In the genomic region with DNA sequence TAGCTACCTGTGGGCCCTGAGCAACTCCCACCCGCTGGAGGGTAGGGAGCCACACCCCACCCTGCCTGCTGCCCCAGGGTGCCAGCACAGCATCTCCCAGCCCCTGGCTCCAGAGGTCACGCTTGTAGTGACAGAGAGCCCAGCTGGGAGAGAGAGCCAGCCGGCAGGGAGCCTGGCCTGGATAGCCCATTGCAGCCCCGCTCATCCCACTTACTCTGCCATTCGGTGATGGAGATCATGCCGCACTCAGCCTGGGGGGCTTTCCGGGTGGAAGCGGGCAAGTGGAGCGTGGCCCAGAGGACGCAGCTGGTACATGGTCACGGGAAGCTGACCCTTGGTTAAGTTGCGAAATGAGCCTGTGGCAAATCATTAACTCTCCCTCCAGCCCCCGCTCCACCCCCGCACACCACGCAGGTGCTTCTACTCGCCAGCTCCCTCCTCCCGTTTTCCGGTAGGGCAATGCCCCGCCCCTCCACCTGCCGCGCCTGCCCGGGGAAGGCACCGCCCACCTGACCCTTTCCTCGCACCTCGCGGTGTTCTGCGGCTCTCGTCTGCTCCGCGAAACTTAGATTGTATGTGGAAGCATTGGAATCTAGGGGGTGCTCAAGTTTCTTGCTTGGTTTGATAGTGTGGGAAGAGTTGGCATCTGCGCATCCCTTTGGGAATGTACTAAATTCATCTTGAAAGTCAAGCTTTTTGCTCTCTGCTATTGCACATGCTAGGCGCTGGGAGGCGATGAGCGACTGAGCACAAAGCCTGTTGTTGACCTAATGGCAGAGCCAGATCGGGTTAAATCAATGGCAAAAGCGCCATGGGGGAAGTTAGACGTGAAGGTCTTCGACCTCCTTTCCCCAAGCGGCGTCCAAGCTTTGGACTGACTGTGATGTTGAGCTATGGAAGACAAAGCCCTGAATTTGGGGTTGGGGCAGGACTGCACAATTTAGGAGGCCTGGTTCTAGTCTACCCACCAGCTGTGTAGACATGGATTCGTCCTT, we compare ENCODE assay signal across 8 cellular contexts. TPM values are rescaled to one million over a fixed set of nuclear protein-coding genes. Genes with fewer than 3 reads are reported as not detected.
DNase-seq lines count a peak whose midpoint lies in the region; ATAC-seq and TF ChIP-seq lines count a peak whose summit lies in the region.

A gene with protein sequence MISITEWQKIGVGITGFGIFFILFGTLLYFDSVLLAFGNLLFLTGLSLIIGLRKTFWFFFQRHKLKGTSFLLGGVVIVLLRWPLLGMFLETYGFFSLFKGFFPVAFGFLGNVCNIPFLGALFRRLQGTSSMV (minus strand): TSS at position 321 of the 995 bp plus-strand sequence. CDS start 82 bp downstream, at position 239.

- BruUV-seq in MCF 10A (replicated peaks; lab: Mats Ljungman, UMichigan) = TSS peak; percentile 12

- H3K9me3 ChIP-seq in HUES48 (ENCODE audit: control insufficient read depth, insufficient read depth, low read length) = no peaks in the 10 kb centered on the region

- intact Hi-C loops in MCF 10A (cut with micrococcal nuclease) = loop anchor here (1.0 to 2.0 kb wide), 5 partner anchors 45 to 289 kb away; no protein-coding TSS in a partner anchor

- H3K36me3 Mint-ChIP-seq in T-cell = no peaks in the 10 kb centered on the region
- no peaks in the 10 kb centered on the region for H3K36me3 Mint-ChIP-seq in MCF 10A (ENCODE audit: insufficient read depth, unreplicated experiment)

- peaks cover 0 to 10% of the 10 kb centered on the region in 2 donors for H3K27me3 Mint-ChIP-seq in T-cell
- H3K27me3 Mint-ChIP-seq in MCF 10A (ENCODE audit: insufficient read depth, unreplicated experiment) = no peaks in the 10 kb centered on the region

- no peaks in the 10 kb centered on the region for H3K27me3 ChIP-seq in HUES48 (ENCODE audit: control insufficient read depth, insufficient read depth, low read length)

- POLR2A ChIA-PET in T-cell (lab: Charles Lee) = interaction anchor here in 1 of 2 donors (0.7 kb wide), 1 partner anchor 20 kb away, joined by 3 read pairs; no protein-coding TSS in a partner anchor
- POLR2A ChIA-PET in MCF 10A (lab: Yijun Ruan, JAX) = interaction anchor here (0.6 to 2.0 kb wide), 6 partner anchors 8 to 356 kb away, joined by 3 to 15 read pairs (median 3); no protein-coding TSS in a partner anchor

- no peak within 1 kb of the TSS for H3K9ac ChIP-seq in HUES48 (ENCODE audit: low read depth, low read length)

- CTCF ChIA-PET in T-cell (lab: Charles Lee) (no interaction called here), MCF 10A (lab: Yijun Ruan, JAX) (interaction anchor here (0.5 to 6.8 kb wide), 34 partner anchors 8 to 1204 kb away, joined by 3 to 110 read pairs (median 4); no protein-coding TSS in a partner anchor)

- peaks cover 0 to 4% (median 0%) of the 10 kb centered on the region in 3 donors for H3K9me3 Mint-ChIP-seq in T-cell
- no peaks in the 10 kb centered on the region for H3K9me3 Mint-ChIP-seq in MCF 10A (ENCODE audit: unreplicated experiment)

- peaks cover 8 to 17% (median 12%) of the 10 kb centered on the region in 3 donors for H3K4me1 Mint-ChIP-seq in T-cell
- peaks cover 6% of the 10 kb centered on the region for H3K4me1 Mint-ChIP-seq in MCF 10A (ENCODE audit: insufficient read depth, unreplicated experiment)

- H3K4me3 ChIP-seq in HUES48 (ENCODE audit: low read depth, low read length) (peak within 1 kb of the TSS; percentile 71), retinal pigment epithelial cell (ENCODE audit: low read length) (peak within 1 kb of the TSS; percentile 42)

- H3K27ac Mint-ChIP-seq in T-cell = no peak within 1 kb of the TSS
- H3K27ac Mint-ChIP-seq in MCF 10A (ENCODE audit: low read depth, unreplicated experiment) = peak within 1 kb of the TSS; percentile 8

- no peaks in the 10 kb centered on the region for H3K36me3 ChIP-seq in HUES48 (ENCODE audit: control insufficient read depth, insufficient read depth, low read length)

- H3K27ac ChIP-seq in 22Rv1 (peak within 1 kb of the TSS; percentile 47), HUES48 (ENCODE audit: low read depth, low read length) (no peak within 1 kb of the TSS)

- peak; percentile 75 for ATAC-seq in GM18907 (IDR thresholded peaks at IDR 0.05; ENCODE audit: unreplicated experiment)
- ATAC-seq in T-cell (replicated peaks in 1 of 4) = peak; percentile 66 to 86 (median 84)

- H3K4me1 ChIP-seq in HUES48 (ENCODE audit: control insufficient read depth, insufficient read depth, low read length) = no peaks in the 10 kb centered on the region

- TF ChIP-seq CTCF in 22Rv1 (IDR thresholded peaks at IDR 0.05) (peak; percentile 80), MCF 10A (IDR thresholded peaks at IDR 0.05; ENCODE audit: unreplicated experiment) (peak; percentile 93), retinal pigment epithelial cell (conservative IDR thresholded peaks at IDR 0.05; ENCODE audit: low read depth, low read length) (peak; percentile 74)

- DNase-seq in T-cell (peak; percentile 16 to 68 (median 43)), MCF 10A (ENCODE audit: unreplicated experiment) (peak; percentile 93), iPS DF 4.7 (ENCODE audit: extremely low read depth, low spot score) (peak; percentile 56), retinal pigment epithelial cell (ENCODE audit: low read depth) (peak; percentile 33), T-helper 9 cell (no peak)

- peak within 1 kb of the TSS; percentile 42 to 69 (median 55) for H3K4me3 Mint-ChIP-seq in T-cell
- peak within 1 kb of the TSS; percentile 68 for H3K4me3 Mint-ChIP-seq in MCF 10A (ENCODE audit: unreplicated experiment)

RNA-seq across cellular contexts. Expression of the gene that starts here (rescaled TPM):
- under 1 TPM in 4 of 5 donors, not detected in 1; 0.30 to 0.42 (median 0.32) TPM for total RNA-seq in T-cell
- total RNA-seq in MCF 10A (2022) = 11.5 and 12.7 TPM in 2 replicates

Comparison
In these comparisons a context has a peak if more than half of its experiments do, and no peak if none do; other contexts are left out.
1. Peak in DNase-seq and ATAC-seq in T-cell; RNA of the gene not detected or under 1 TPM.